In genomic region chr22:41589260-41589600, GRCh38 we compare ENCODE assay signal across 8 cellular contexts. TPM values are rescaled to one million over a fixed set of nuclear protein-coding genes. Genes with fewer than 3 reads are reported as not detected.
DNase-seq lines count a peak whose midpoint lies in the region; ATAC-seq, FAIRE-seq and TF ChIP-seq lines count a peak whose summit lies in the region.

No MANE protein-coding gene starts in this region.

- CTCF ChIA-PET in GM12878 (lab: Yijun Ruan, JAX), result interaction anchor here (0.6 to 4.9 kb wide), 14 partner anchors 9 to 185 kb away, joined by 3 to 29 read pairs (median 6); partner anchors contain the start of genes DESI1, POLR3H and XRCC6

- H2AFZ ChIP-seq in GM12878 (ENCODE audit: control insufficient read depth, low read depth, low read length), result peak overlapping the region; percentile 91

- FAIRE-seq in GM12878 (lab: Jason Lieb, UNC), result no peak

- H3K27me3 ChIP-seq in GM12878 (replicated peaks in 1 of 2; ENCODE audit: control insufficient read depth in 2 of 2, insufficient read depth in 2 of 2, low read length in 1 of 2), result no peaks in the 10 kb centered on the region

- no peaks in the 10 kb centered on the region for H4K20me1 ChIP-seq in GM12878 (ENCODE audit: control insufficient read depth, insufficient read depth)

- no peak for TF ChIP-seq RAD21 in GM12878 (IDR thresholded peaks at IDR 0.05; ENCODE audit: insufficient read depth, low read depth, low read length)

- peak overlapping the region; percentile 42 for H3K27ac ChIP-seq in GM12878 (ENCODE audit: control insufficient read depth, insufficient read depth)

- SMC1A ChIA-PET in GM12878 (lab: Charles Lee; ENCODE audit: uncharacterized antibody, unreplicated experiment), result interaction anchor here (0.6 to 4.6 kb wide), 8 partner anchors 9 to 177 kb away, joined by 3 to 22 read pairs (median 4); partner anchors contain the start of gene POLR3H

- in situ Hi-C loops in GM12878 (cut with MboI), result no loop called here

- TF ChIP-seq EP300 in GM12878 (IDR thresholded peaks at IDR 0.05; ENCODE audit: borderline replicate concordance in 1 of 2, control insufficient read depth in 1 of 2, low read depth in 2 of 2, low read length in 2 of 2), result no peak

- H3K4me1 ChIP-seq in GM12878 (ENCODE audit: control insufficient read depth, insufficient read depth, low read length), result peaks cover 3% of the 10 kb centered on the region; the same call in 1 of the 2 replicates

- TF ChIP-seq POLR2A in GM12878 (IDR thresholded peaks at IDR 0.05; ENCODE audit: low read depth, low read length), result no peak

- no peaks in the 10 kb centered on the region for H3K9me3 ChIP-seq in GM12878 (replicated peaks; ENCODE audit: control insufficient read depth, insufficient read depth, low read length)

- RAD21 ChIA-PET in GM12878 (lab: Charles Lee; ENCODE audit: unreplicated experiment), result interaction anchor here (0.6 to 2.5 kb wide), 11 partner anchors 8 to 773 kb away, joined by 3 to 24 read pairs (median 6); partner anchors contain the start of genes DESI1, POLR3H, TEF and XRCC6

- intact Hi-C loops in GM12878 (cut with micrococcal nuclease; ENCODE audit: unreplicated experiment), result no loop called here

- peaks cover 3% of the 10 kb centered on the region for H3K79me2 ChIP-seq in GM12878 (ENCODE audit: control insufficient read depth, insufficient read depth, low read length)

- H3K4me2 ChIP-seq in GM12878 (ENCODE audit: control insufficient read depth, insufficient read depth), result peak overlapping the region; percentile 72

- no peaks in the 10 kb centered on the region for H3K36me3 ChIP-seq in GM12878 (ENCODE audit: control insufficient read depth in 2 of 2, insufficient read depth in 2 of 2, low read length in 1 of 2)

- peak; percentile 36 for DNase-seq in stimulated activated naive CD4-positive, alpha-beta T cell treated with Interleukin-2 at 50 U/mL for 16 hours (lab: John Stamatoyannopoulos, UW)
- DNase-seq in stimulated activated naive CD4-positive, alpha-beta T cell (lab: John Stamatoyannopoulos, UW), result no peak
- DNase-seq in Jurkat, Clone E6-1 (ENCODE audit: low read depth, low spot score), result no peak
- no peak for DNase-seq in GM12878 (ENCODE audit: low read depth, low spot score)
- peak; percentile 26 for DNase-seq in iris pigment epithelial cell (ENCODE audit: low read depth)
- DNase-seq in stimulated activated naive CD8-positive, alpha-beta T cell treated with anti-CD3 and anti-CD28 coated beads, Interleukin-15, Interleukin-2, amounts not matched to agents 100 U/mL and 50 U/mL, for 24 hours, result peak; percentile 43
- no peak for DNase-seq in NCI-H1048 (lab: John Stamatoyannopoulos, UW)
- DNase-seq in pons (ENCODE audit: low spot score), result no peak

- POLR2A ChIA-PET in GM12878 (lab: Charles Lee), result interaction anchor here (0.5 to 3.3 kb wide), 24 partner anchors 9 to 1516 kb away, joined by 3 to 74 read pairs (median 4); partner anchors contain the start of genes ACO2, DESI1, PHF5A and POLR3H

- 1% methylated on average over 16 of the region's 18 CpGs for whole genome bisulfite sequencing in GM12878 (ENCODE audit: insufficient coverage, insufficient replicate concordance, low lambda C conversion rate, missing lambda C conversion rate)

- H3K9ac ChIP-seq in GM12878 (ENCODE audit: control insufficient read depth, insufficient read depth, low read length), result peak overlapping the region; percentile 74

- H3K4me3 ChIP-seq in Jurkat, Clone E6-1 (ENCODE audit: low read length), result peak overlapping the region; percentile 85
- peak overlapping the region; percentile 94 for H3K4me3 ChIP-seq in GM12878

- BruUV-seq in GM12878 (replicated peaks; lab: Mats Ljungman, UMichigan), result no TSS peak

- ATAC-seq in GM12878, result peak; percentile 27
- ATAC-seq in stimulated activated naive CD8-positive, alpha-beta T cell treated with anti-CD3 and anti-CD28 coated beads, Interleukin-15, Interleukin-2, amounts not matched to agents 100 U/mL and 50 U/mL, for 24 hours, result peak; percentile 1

- no peak for TF ChIP-seq CTCF in GM12878 (IDR thresholded peaks at IDR 0.05 in 2 of 3, conservative IDR thresholded peaks at IDR 0.05 in 1 of 3; ENCODE audit: control insufficient read depth in 2 of 3, extremely low read depth in 1 of 3, insufficient read depth in 1 of 3, low read depth in 3 of 3, low read length in 3 of 3)

RNA-seq across cellular contexts. Expression of gene PMM1, which starts 0.4 kb away (rescaled TPM):
- polyA plus RNA-seq in Jurkat, Clone E6-1 (2012; ENCODE audit: insufficient read depth, insufficient read length), result 34.2 TPM
- total RNA-seq in GM12878 (2013; cell fraction: nucleolus; rRNA removed), result 9.0 and 9.7 TPM in 2 replicates
- total RNA-seq in GM12878 (2014; rRNA removed), result 10.2 and 11.1 TPM in 2 replicates
- 8.1 and 8.2 TPM in 2 replicates for total RNA-seq in GM12878 (2014; rRNA removed; fragmentation: Illumina TruSeq; extraction: Trizol)
- 17.7 and 18.3 TPM in 2 replicates for total RNA-seq in GM12878 (2021)
- polyA plus RNA-seq in GM12878 (2011; ENCODE audit: low read depth), result 16.7 TPM
- polyA plus RNA-seq in GM12878 (2011; rRNA removed), result 26.4 and 32.2 TPM in 2 replicates
- polyA plus RNA-seq in GM12878 (2011; cell fraction: cytosol; rRNA removed), result 51.7 and 57.1 TPM in 2 replicates
- 47.0 and 51.2 TPM in 2 replicates for polyA plus RNA-seq in GM12878 (2011; cell fraction: nucleus; rRNA removed)
- 28.2 and 29.7 TPM in 2 replicates for polyA plus RNA-seq in GM12878 (2012)
- polyA plus RNA-seq in GM12878 (2014; fragmentation: Illumina TruSeq; extraction: Trizol), result 6.2 and 12.2 TPM in 2 replicates
- 10 to 100 TPM; 10.5 to 16.1 TPM for polyA plus RNA-seq in GM12878 (2014; fragmentation: Nextera tagmentation; extraction: Ambion mirVana)
- polyA plus RNA-seq in GM12878 (2014; rRNA removed), result 22.3 and 22.6 TPM in 2 replicates
- polyA plus RNA-seq in GM12878 (2016; fragmentation: Nextera tagmentation; extraction: Ambion mirVana), result 10 to 100 TPM; 20.5 to 22.7 TPM
- polyA minus RNA-seq in GM12878 (2011; rRNA and poly(A)+ RNA removed), result 12.6 and 26.4 TPM in 2 replicates
- polyA minus RNA-seq in GM12878 (2011; cell fraction: cytosol; rRNA and poly(A)+ RNA removed), result 7.5 and 16.2 TPM in 2 replicates
- polyA minus RNA-seq in GM12878 (2011; cell fraction: nucleus; rRNA and poly(A)+ RNA removed), result 10.6 and 15.4 TPM in 2 replicates

RNA-seq across cellular contexts. Expression of gene CSDC2, which starts 28.4 kb away (rescaled TPM):
- polyA plus RNA-seq in Jurkat, Clone E6-1 (2012; ENCODE audit: insufficient read depth, insufficient read length), result not detected
- total RNA-seq in GM12878 (2013; cell fraction: nucleolus; rRNA removed), result not detected in 2 replicates
- not detected in 2 replicates for total RNA-seq in GM12878 (2014; rRNA removed)
- not detected in 2 replicates for total RNA-seq in GM12878 (2014; rRNA removed; fragmentation: Illumina TruSeq; extraction: Trizol)
- 0.08 and 0.13 TPM in 2 replicates for total RNA-seq in GM12878 (2021)
- polyA plus RNA-seq in GM12878 (2011; ENCODE audit: low read depth), result not detected
- not detected in 2 replicates for polyA plus RNA-seq in GM12878 (2011; rRNA removed)
- polyA plus RNA-seq in GM12878 (2011; cell fraction: cytosol; rRNA removed), result not detected in 2 replicates
- not detected in 2 replicates for polyA plus RNA-seq in GM12878 (2011; cell fraction: nucleus; rRNA removed)
- polyA plus RNA-seq in GM12878 (2012), result not detected in 2 replicates
- polyA plus RNA-seq in GM12878 (2014; fragmentation: Illumina TruSeq; extraction: Trizol), result not detected in 2 replicates
- polyA plus RNA-seq in GM12878 (2014; fragmentation: Nextera tagmentation; extraction: Ambion mirVana), result not detected
- polyA plus RNA-seq in GM12878 (2014; rRNA removed), result not detected in 2 replicates
- not detected for polyA plus RNA-seq in GM12878 (2016; fragmentation: Nextera tagmentation; extraction: Ambion mirVana)
- polyA minus RNA-seq in GM12878 (2011; rRNA and poly(A)+ RNA removed), result not detected in 2 replicates
- polyA minus RNA-seq in GM12878 (2011; cell fraction: cytosol; rRNA and poly(A)+ RNA removed), result not detected in 2 replicates
- polyA minus RNA-seq in GM12878 (2011; cell fraction: nucleus; rRNA and poly(A)+ RNA removed), result not detected in 2 replicates

RNA-seq across cellular contexts. Expression of gene DESI1, which starts 31.6 kb away (rescaled TPM):
- 46.5 TPM for polyA plus RNA-seq in Jurkat, Clone E6-1 (2012; ENCODE audit: insufficient read depth, insufficient read length)
- total RNA-seq in GM12878 (2013; cell fraction: nucleolus; rRNA removed), result 45.5 and 55.8 TPM in 2 replicates
- 30.8 and 31.2 TPM in 2 replicates for total RNA-seq in GM12878 (2014; rRNA removed)
- total RNA-seq in GM12878 (2014; rRNA removed; fragmentation: Illumina TruSeq; extraction: Trizol), result 32.8 and 37.1 TPM in 2 replicates
- 48.2 and 51.7 TPM in 2 replicates for total RNA-seq in GM12878 (2021)
- 13.5 TPM for polyA plus RNA-seq in GM12878 (2011; ENCODE audit: low read depth)
- polyA plus RNA-seq in GM12878 (2011; rRNA removed), result 29.4 and 33.7 TPM in 2 replicates
- 35.2 and 38.2 TPM in 2 replicates for polyA plus RNA-seq in GM12878 (2011; cell fraction: cytosol; rRNA removed)
- 59.5 and 65.2 TPM in 2 replicates for polyA plus RNA-seq in GM12878 (2011; cell fraction: nucleus; rRNA removed)
- 22.4 and 22.5 TPM in 2 replicates for polyA plus RNA-seq in GM12878 (2012)
- polyA plus RNA-seq in GM12878 (2014; fragmentation: Illumina TruSeq; extraction: Trizol), result 48.1 and 51.7 TPM in 2 replicates
- polyA plus RNA-seq in GM12878 (2014; fragmentation: Nextera tagmentation; extraction: Ambion mirVana), result 10 to 100 TPM in 1 of 2 experiments, 1 to 10 TPM in 1; 8.0 to 17.2 TPM
- 44.0 and 46.4 TPM in 2 replicates for polyA plus RNA-seq in GM12878 (2014; rRNA removed)
- 10 to 100 TPM; 76.3 to 76.8 TPM for polyA plus RNA-seq in GM12878 (2016; fragmentation: Nextera tagmentation; extraction: Ambion mirVana)
- 34.8 and 40.6 TPM in 2 replicates for polyA minus RNA-seq in GM12878 (2011; rRNA and poly(A)+ RNA removed)
- polyA minus RNA-seq in GM12878 (2011; cell fraction: cytosol; rRNA and poly(A)+ RNA removed), result 11.0 and 15.1 TPM in 2 replicates
- polyA minus RNA-seq in GM12878 (2011; cell fraction: nucleus; rRNA and poly(A)+ RNA removed), result 17.3 and 32.5 TPM in 2 replicates

RNA-seq across cellular contexts. Expression of gene XRCC6, which starts 31.9 kb away (rescaled TPM):
- 864 TPM for polyA plus RNA-seq in Jurkat, Clone E6-1 (2012; ENCODE audit: insufficient read depth, insufficient read length)
- total RNA-seq in GM12878 (2013; cell fraction: nucleolus; rRNA removed), result 96.7 and 104 TPM in 2 replicates
- 360 and 389 TPM in 2 replicates for total RNA-seq in GM12878 (2014; rRNA removed)
- 370 and 398 TPM in 2 replicates for total RNA-seq in GM12878 (2014; rRNA removed; fragmentation: Illumina TruSeq; extraction: Trizol)
- total RNA-seq in GM12878 (2021), result 331 and 336 TPM in 2 replicates
- 212 TPM for polyA plus RNA-seq in GM12878 (2011; ENCODE audit: low read depth)
- polyA plus RNA-seq in GM12878 (2011; rRNA removed), result 212 and 219 TPM in 2 replicates
- 181 and 199 TPM in 2 replicates for polyA plus RNA-seq in GM12878 (2011; cell fraction: cytosol; rRNA removed)
- 88.3 and 142 TPM in 2 replicates for polyA plus RNA-seq in GM12878 (2011; cell fraction: nucleus; rRNA removed)
- polyA plus RNA-seq in GM12878 (2012), result 229 and 278 TPM in 2 replicates
- 443 and 471 TPM in 2 replicates for polyA plus RNA-seq in GM12878 (2014; fragmentation: Illumina TruSeq; extraction: Trizol)
- polyA plus RNA-seq in GM12878 (2014; fragmentation: Nextera tagmentation; extraction: Ambion mirVana), result 100 to 1,000 TPM; 186 to 334 TPM
- 327 and 336 TPM in 2 replicates for polyA plus RNA-seq in GM12878 (2014; rRNA removed)
- 100 to 1,000 TPM; 683 to 718 TPM for polyA plus RNA-seq in GM12878 (2016; fragmentation: Nextera tagmentation; extraction: Ambion mirVana)
- polyA minus RNA-seq in GM12878 (2011; rRNA and poly(A)+ RNA removed), result 120 and 121 TPM in 2 replicates
- 46.4 and 59.8 TPM in 2 replicates for polyA minus RNA-seq in GM12878 (2011; cell fraction: cytosol; rRNA and poly(A)+ RNA removed)
- polyA minus RNA-seq in GM12878 (2011; cell fraction: nucleus; rRNA and poly(A)+ RNA removed), result 14.6 and 23.8 TPM in 2 replicates

RNA-seq across cellular contexts. Expression of gene POLR3H, which starts 45.0 kb away (rescaled TPM):
- polyA plus RNA-seq in Jurkat, Clone E6-1 (2012; ENCODE audit: insufficient read depth, insufficient read length), result 53.1 TPM
- total RNA-seq in GM12878 (2013; cell fraction: nucleolus; rRNA removed), result 25.4 and 28.9 TPM in 2 replicates
- total RNA-seq in GM12878 (2014; rRNA removed), result 10.0 and 12.2 TPM in 2 replicates
- 14.4 and 17.4 TPM in 2 replicates for total RNA-seq in GM12878 (2014; rRNA removed; fragmentation: Illumina TruSeq; extraction: Trizol)
- 36.6 and 40.9 TPM in 2 replicates for total RNA-seq in GM12878 (2021)
- 5.4 TPM for polyA plus RNA-seq in GM12878 (2011; ENCODE audit: low read depth)
- polyA plus RNA-seq in GM12878 (2011; rRNA removed), result 15.7 and 29.8 TPM in 2 replicates
- 41.0 and 42.2 TPM in 2 replicates for polyA plus RNA-seq in GM12878 (2011; cell fraction: cytosol; rRNA removed)
- polyA plus RNA-seq in GM12878 (2011; cell fraction: nucleus; rRNA removed), result 23.0 and 31.0 TPM in 2 replicates
- polyA plus RNA-seq in GM12878 (2012), result 14.0 and 14.6 TPM in 2 replicates
- 12.3 and 26.2 TPM in 2 replicates for polyA plus RNA-seq in GM12878 (2014; fragmentation: Illumina TruSeq; extraction: Trizol)
- 1 to 10 TPM; 3.5 to 5.8 TPM for polyA plus RNA-seq in GM12878 (2014; fragmentation: Nextera tagmentation; extraction: Ambion mirVana)
- polyA plus RNA-seq in GM12878 (2014; rRNA removed), result 23.1 and 26.0 TPM in 2 replicates
- polyA plus RNA-seq in GM12878 (2016; fragmentation: Nextera tagmentation; extraction: Ambion mirVana), result 10 to 100 TPM; 58.7 to 62.7 TPM
- polyA minus RNA-seq in GM12878 (2011; rRNA and poly(A)+ RNA removed), result 23.0 and 37.8 TPM in 2 replicates
- 6.1 and 9.0 TPM in 2 replicates for polyA minus RNA-seq in GM12878 (2011; cell fraction: cytosol; rRNA and poly(A)+ RNA removed)
- polyA minus RNA-seq in GM12878 (2011; cell fraction: nucleus; rRNA and poly(A)+ RNA removed), result 12.0 and 23.2 TPM in 2 replicates

Comparison
In these comparisons a context has a peak if more than half of its experiments do, and no peak if none do; other contexts are left out.
1. DNase-seq: peak in stimulated activated naive CD4-positive, alpha-beta T cell treated with Interleukin-2 at 50 U/mL for 16 hours (single experiment), iris pigment epithelial cell (single experiment) and stimulated activated naive CD8-positive, alpha-beta T cell treated with anti-CD3 and anti-CD28 coated beads, Interleukin-15, Interleukin-2, amounts not matched to agents 100 U/mL and 50 U/mL, for 24 hours (single experiment); none in stimulated activated naive CD4-positive, alpha-beta T cell (0 of 6), Jurkat, Clone E6-1 (single experiment), GM12878 (single experiment), NCI-H1048 (single experiment) and pons (single experiment).